In the genomic region with DNA sequence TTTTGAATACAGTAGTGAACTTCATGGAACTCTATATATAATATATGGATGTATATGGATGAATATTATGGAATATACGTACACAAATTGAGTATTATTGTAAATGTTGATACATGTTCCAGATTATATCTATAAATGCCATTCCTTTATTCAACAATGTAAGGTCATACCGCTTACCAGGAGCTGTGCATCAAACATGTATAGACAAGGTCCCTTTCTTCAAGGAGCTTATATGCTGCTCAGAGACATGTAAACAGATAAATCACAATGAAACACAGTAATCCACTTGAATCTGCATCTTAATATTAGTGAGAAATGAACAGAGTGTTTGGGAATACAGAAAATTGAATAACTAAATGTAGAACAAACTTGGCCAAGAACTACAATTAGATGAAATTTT, we compare ENCODE assay signal across 1 cellular context.
TF ChIP-seq lines count a peak whose summit lies in the region.

No MANE protein-coding gene starts in this region.

TF ChIP-seq in endothelial cell of umbilical vein, 7 proteins besides CTCF, POLR2A, EP300 and RAD21:
- TF ChIP-seq MYC (IDR thresholded peaks at IDR 0.05; ENCODE audit: low read depth, low read length) (no peak), EZH2 (IDR thresholded peaks at IDR 0.05; ENCODE audit: borderline replicate concordance, low read depth, low read length, severe bottlenecking) (no peak), POLR2AphosphoS5 (IDR thresholded peaks at IDR 0.05; ENCODE audit: insufficient read depth, low read depth, low read length) (no peak), FOS (IDR thresholded peaks at IDR 0.05; ENCODE audit: borderline replicate concordance, insufficient read depth, low read length) (no peak), JUN (IDR thresholded peaks at IDR 0.05; ENCODE audit: borderline replicate concordance, insufficient read depth, insufficient read length, low read depth) (no peak), GATA2 (IDR thresholded peaks at IDR 0.05; ENCODE audit: insufficient read depth, insufficient read length, low read depth, low read length) (no peak)
- TF ChIP-seq, protein P1, sequence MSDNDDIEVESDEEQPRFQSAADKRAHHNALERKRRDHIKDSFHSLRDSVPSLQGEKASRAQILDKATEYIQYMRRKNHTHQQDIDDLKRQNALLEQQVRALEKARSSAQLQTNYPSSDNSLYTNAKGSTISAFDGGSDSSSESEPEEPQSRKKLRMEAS (IDR thresholded peaks at IDR 0.05; ENCODE audit: insufficient read depth, insufficient read length): no peak
TF ChIP-seq in endothelial cell of umbilical vein: peak in this region for 0.
